8 cellular contexts compared by ENCODE assay signal in genomic region chr15:61834076-61834697, GRCh38.
DNase-seq lines count a peak whose midpoint lies in the region; ATAC-seq and TF ChIP-seq lines count a peak whose summit lies in the region.

No MANE protein-coding gene starts in this region.

- DNase-seq in ELR (ENCODE audit: low read depth) (peak; percentile 72), NCI-H526 (lab: John Stamatoyannopoulos, UW) (peak; percentile 34 to 83), dedifferentiated amniotic fluid mesenchymal stem cell (ENCODE audit: extremely low spot score) (peak; percentile 78), lower lobe of right lung (peak; percentile 81)
- peak; percentile 72 for DNase-seq in activated CD4-positive, alpha-beta T cell treated with anti-CD3 and anti-CD28 coated beads, Interleukin-2, amount 50 U/mL, for 1 hour
- peak; percentile 46 to 61 (median 58) for DNase-seq in stimulated activated CD4-positive, alpha-beta T cell treated with anti-CD3 and anti-CD28 coated beads, TNF-alpha, amount 100 ng/mL, for 48 hours (ENCODE audit: low read depth in 3 of 3)

- no peaks in the 10 kb centered on the region for H3K9me3 ChIP-seq in lower lobe of right lung

- ATAC-seq in HG03175 (IDR thresholded peaks at IDR 0.05; ENCODE audit: unreplicated experiment), result peak; percentile 61
- ATAC-seq in lower lobe of right lung, result peak; percentile 84 to 87
- no peak for ATAC-seq in GM21447 (IDR thresholded peaks at IDR 0.05; ENCODE audit: unreplicated experiment)

- H3K27ac ChIP-seq in lower lobe of right lung, result no peak overlapping the region

- no peak overlapping the region for H3K4me3 ChIP-seq in lower lobe of right lung

- no peaks in the 10 kb centered on the region for H3K36me3 ChIP-seq in lower lobe of right lung

- H3K4me1 ChIP-seq in lower lobe of right lung, result peaks cover 6% of the 10 kb centered on the region

- peak; percentile 99 for TF ChIP-seq CTCF in lower lobe of right lung (IDR thresholded peaks at IDR 0.05)

- intact Hi-C loops in lower lobe of right lung (cut with DNase I), result no loop called here

- H3K27me3 ChIP-seq in lower lobe of right lung (ENCODE audit: low read depth), result peaks cover 10% of the 10 kb centered on the region
